23 cellular contexts compared by ENCODE assay signal in the genomic region with DNA sequence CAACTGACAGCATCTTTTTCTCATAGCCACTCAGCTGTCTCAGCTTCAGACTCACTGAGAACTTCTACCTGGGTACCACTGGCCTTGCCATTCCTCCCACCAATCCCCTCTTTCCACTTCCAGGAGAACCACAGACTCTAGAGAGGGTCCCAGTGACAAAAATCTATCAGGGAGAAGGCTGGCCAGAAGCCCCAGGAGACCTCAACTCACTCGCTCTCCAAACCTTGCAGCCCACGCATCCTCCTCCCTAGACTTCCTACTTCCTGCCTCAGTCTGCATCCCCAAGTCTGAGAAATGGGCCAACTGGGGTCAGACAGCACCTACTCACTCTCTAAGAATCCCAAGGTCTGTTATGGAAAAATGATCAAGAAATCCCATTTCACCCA. TPM values are rescaled to one million over a fixed set of nuclear protein-coding genes. Genes with fewer than 3 reads are reported as not detected.
A peak's percentile ranks its signal among the peaks of the same experiment; 100 is the strongest.
DNase-seq lines count a peak whose midpoint lies in the region; ATAC-seq, FAIRE-seq and TF ChIP-seq lines count a peak whose summit lies in the region.
"Had no signal": no experiment of that assay in that cellular context is flagged by ENCODE, and none has a peak within 500 bp of the region (broad histone marks: within the 10 kb centered on the region; RNA-seq: fewer than 3 reads in every experiment).

No MANE protein-coding gene starts in this region.

- no peaks in the 10 kb centered on the region for H3K36me3 Mint-ChIP-seq in mesothelial cell of epicardium
- H3K36me3 Mint-ChIP-seq in activated T-cell treated with anti-CD3 and anti-CD28 coated beads, Interleukin-2, amount 50 U/mL, for 4 hours (ENCODE audit: insufficient read depth) = no peaks in the 10 kb centered on the region
- H3K36me3 Mint-ChIP-seq: CD4-positive, CD25-positive, alpha-beta regulatory T cell; IgD-negative memory B cell had no signal

- BruUV-seq in HepG2 (replicated peaks; lab: Mats Ljungman, UMichigan) = no TSS peak

- no peak for TF ChIP-seq RAD21 in HepG2 (CRISPR knock-in tag; IDR thresholded peaks at IDR 0.05)

- in situ Hi-C loops in HepG2 (cut with HindIII; ENCODE audit: extremely low pct_ligation_motif_present, low pct_unique_long_range_greater_than_20kb) = no loop called here

- peaks cover 46% of the 10 kb centered on the region for H3K4me1 Mint-ChIP-seq in mesothelial cell of epicardium
- H3K4me1 Mint-ChIP-seq in activated T-cell treated with anti-CD3 and anti-CD28 coated beads, Interleukin-2, amount 50 U/mL, for 4 hours (ENCODE audit: low read depth) = peaks cover 13% of the 10 kb centered on the region

- H3K27me3 Mint-ChIP-seq in mesothelial cell of epicardium (ENCODE audit: low read depth) = peaks cover 3% of the 10 kb centered on the region
- peaks cover 34% of the 10 kb centered on the region for H3K27me3 Mint-ChIP-seq in activated T-cell treated with anti-CD3 and anti-CD28 coated beads, Interleukin-2, amount 50 U/mL, for 4 hours (ENCODE audit: low read depth)

- peak overlapping the region; percentile 30 for H3K27ac Mint-ChIP-seq in mesothelial cell of epicardium
- H3K27ac Mint-ChIP-seq: CD4-positive, CD25-positive, alpha-beta regulatory T cell; HFFc6; IgD-negative memory B cell had no signal

- TF ChIP-seq CTCF in HepG2 (CRISPR knock-in tag; IDR thresholded peaks at IDR 0.05) = no peak
- no peak for TF ChIP-seq CTCF in right lobe of liver (IDR thresholded peaks at IDR 0.05)
- no peak for TF ChIP-seq CTCF in mesothelial cell of epicardium (IDR thresholded peaks at IDR 0.05; ENCODE audit: unreplicated experiment)

- peaks cover 7% of the 10 kb centered on the region for H3K9me3 Mint-ChIP-seq in mesothelial cell of epicardium
- peaks cover 6% of the 10 kb centered on the region for H3K9me3 Mint-ChIP-seq in activated T-cell treated with anti-CD3 and anti-CD28 coated beads, Interleukin-2, amount 50 U/mL, for 4 hours

- no peak overlapping the region for H3K27ac ChIP-seq in HepG2 (ENCODE audit: extremely low read length, insufficient read depth, low read length)
- no peak overlapping the region for H3K27ac ChIP-seq in right lobe of liver

- DNase-seq in HepG2 (ENCODE audit: low spot score) (no peak), right lobe of liver (no peak), adipocyte (ENCODE audit: low read depth) (no peak), mesothelial cell of epicardium (ENCODE audit: low spot score in 2 of 2, unreplicated experiment in 2 of 2) (no peak)
- DNase-seq in activated T-cell treated with anti-CD3 and anti-CD28 coated beads, Interleukin-2, amount 50 U/mL, for 4 hours = no peak
- DNase-seq: CD4-positive, CD25-positive, alpha-beta regulatory T cell; EL; GF-D8; HFFc6; MV-4-11; NCI-H1105 treated with DMSO at 0.1 percent for 48 hours; NCI-H2029 treated with DMSO at 0.1 percent for 48 hours; NCI-H345; NCI-H524; NCI-H774; SIG-M5 had no signal

- peaks cover 13% of the 10 kb centered on the region; the same call in 1 of the 2 replicates for H3K4me1 ChIP-seq in HepG2 (ENCODE audit: insufficient read depth, low read length)
- no peaks in the 10 kb centered on the region for H3K4me1 ChIP-seq in right lobe of liver
- peaks cover 73% of the 10 kb centered on the region for H3K4me1 ChIP-seq in adipocyte (ENCODE audit: control insufficient read depth, insufficient read depth, low read length)

- H3K27me3 ChIP-seq in HepG2 (ENCODE audit: control insufficient read depth in 1 of 2, insufficient read depth in 2 of 2, low read length in 2 of 2) (peaks cover 7 to 81% of the 10 kb centered on the region in 2 experiments), right lobe of liver (peaks cover 0 to 18% of the 10 kb centered on the region in 2 donors), adipocyte (replicated peaks; ENCODE audit: control insufficient read depth, insufficient read depth, low read length) (no peaks in the 10 kb centered on the region)

- no peak overlapping the region for H3K4me3 Mint-ChIP-seq in mesothelial cell of epicardium
- H3K4me3 Mint-ChIP-seq in activated T-cell treated with anti-CD3 and anti-CD28 coated beads, Interleukin-2, amount 50 U/mL, for 4 hours = no peak overlapping the region
- H3K4me3 Mint-ChIP-seq: CD4-positive, CD25-positive, alpha-beta regulatory T cell; HFFc6; IgD-negative memory B cell had no signal

- H4K20me1 ChIP-seq in HepG2 (ENCODE audit: insufficient read depth, low read length) = no peaks in the 10 kb centered on the region

- TF ChIP-seq POLR2A in HepG2 (IDR thresholded peaks at IDR 0.05; ENCODE audit: insufficient read depth in 1 of 2, low read depth in 2 of 2, low read length in 2 of 2) (no peak), right lobe of liver (IDR thresholded peaks at IDR 0.05) (no peak)

- H3K4me2 ChIP-seq in HepG2 (ENCODE audit: low read depth, low read length) = no peak overlapping the region

- intact Hi-C loops in HepG2 (cut with micrococcal nuclease; ENCODE audit: unreplicated experiment) = no loop called here
- intact Hi-C loops in right lobe of liver (cut with DNase I) = no loop called here

- CTCF ChIA-PET in HepG2 (lab: Yijun Ruan, JAX; ENCODE audit: low intra/inter-chr PET ratio, low total read pairs) = interaction anchor here (1.7 kb wide), 1 partner anchor 35 kb away, joined by 11 read pairs; no protein-coding TSS in a partner anchor

- no peaks in the 10 kb centered on the region for H3K79me2 ChIP-seq in HepG2 (ENCODE audit: insufficient read depth, low read length)

- H3K4me3 ChIP-seq in HepG2 (replicated peaks in 1 of 3; ENCODE audit: insufficient read depth in 1 of 3, low read depth in 2 of 3, low read length in 3 of 3) (no peak overlapping the region), right lobe of liver (no peak overlapping the region), adipocyte (ENCODE audit: low read length) (peak overlapping the region; percentile 8)

- no peak for TF ChIP-seq EP300 in HepG2 (IDR thresholded peaks at IDR 0.05; ENCODE audit: low read depth in 2 of 2, low read length in 2 of 2)
- TF ChIP-seq EP300 in HepG2 (CRISPR knock-in tag; IDR thresholded peaks at IDR 0.05; ENCODE audit: borderline replicate concordance) = no peak

- 62% methylated on average over 2 of the region's 2 CpGs for WGBS in HepG2 (ENCODE audit: low lambda C conversion rate)
- no CpG with 5 or more reads among the region's 2 CpGs for WGBS in right lobe of liver (ENCODE audit: insufficient coverage, low coverage, low lambda C conversion rate, missing lambda C conversion rate)

- no peaks in the 10 kb centered on the region for H3K36me3 ChIP-seq in HepG2 (replicated peaks in 1 of 2; ENCODE audit: control insufficient read depth in 1 of 2, insufficient read depth in 2 of 2, low read length in 2 of 2)
- no peaks in the 10 kb centered on the region for H3K36me3 ChIP-seq in right lobe of liver
- H3K36me3 ChIP-seq in adipocyte (ENCODE audit: control insufficient read depth, insufficient read depth, low read length, severe bottlenecking) = no peaks in the 10 kb centered on the region

- H3K9me3 ChIP-seq in HepG2 (ENCODE audit: low read length) (0 out of 2 replicates have a peak, but pooled peaks cover under 1% of the 10 kb centered on the region), right lobe of liver (no peaks in the 10 kb centered on the region), adipocyte (ENCODE audit: control insufficient read depth, low read length) (peaks cover 3% of the 10 kb centered on the region)

- ATAC-seq in HepG2 (no peak), right lobe of liver (no peak), HG02970 (IDR thresholded peaks at IDR 0.05; ENCODE audit: low FRiP score, unreplicated experiment) (no peak), HG02623 (IDR thresholded peaks at IDR 0.05; ENCODE audit: unreplicated experiment) (no peak)
- ATAC-seq in activated T-cell treated with anti-CD3 and anti-CD28 coated beads, Interleukin-2, amount 50 U/mL, for 4 hours = no peak

- no peak for FAIRE-seq in HepG2 (lab: Jason Lieb, UNC)
- FAIRE-seq: H54, HTR-8/SVneo had no signal

- no peak overlapping the region for H2AFZ ChIP-seq in HepG2 (ENCODE audit: low read length)

- H3K9ac ChIP-seq in HepG2 (ENCODE audit: insufficient read depth, low read depth, low read length) (no peak overlapping the region), adipocyte (ENCODE audit: low read length) (no peak overlapping the region)

- POLR2A ChIA-PET in HepG2 (lab: Yijun Ruan, JAX) = no interaction called here

RNA-seq across cellular contexts. Expression of gene TMEM239, which starts 1.2 kb away (rescaled TPM):
- total RNA-seq in HepG2 (2016; rRNA removed; fragmentation: Illumina TruSeq; extraction: Trizol) (not detected in 2 replicates), right lobe of liver (not detected), mesothelial cell of epicardium (not detected in 3 replicates)
- total RNA-seq in HepG2 (2016; cell fraction: cytosol; rRNA removed; fragmentation: Illumina TruSeq; extraction: Trizol; ENCODE audit: low read depth) = not detected in 2 replicates
- not detected in 2 replicates for total RNA-seq in HepG2 (2016; cell fraction: insoluble cytoplasmic fraction; rRNA removed; fragmentation: Illumina TruSeq; extraction: Trizol)
- total RNA-seq in HepG2 (2016; cell fraction: membrane; rRNA removed; fragmentation: Illumina TruSeq; extraction: Trizol) = not detected in 2 replicates
- total RNA-seq in HepG2 (2016; cell fraction: nucleus; rRNA removed; fragmentation: Illumina TruSeq; extraction: Trizol) = not detected in 2 replicates
- not detected in 2 replicates for polyA plus RNA-seq in HepG2 (2011; rRNA removed)
- polyA plus RNA-seq in HepG2 (2011; cell fraction: cytosol; rRNA removed) = not detected in 2 replicates
- not detected in 2 replicates for polyA plus RNA-seq in HepG2 (2011; cell fraction: nucleus; rRNA removed)
- not detected in 2 replicates for polyA plus RNA-seq in HepG2 (2012)
- not detected in 2 replicates for polyA plus RNA-seq in HepG2 (2016; cell fraction: cytosol; fragmentation: Illumina TruSeq; extraction: Trizol; ENCODE audit: low read depth)
- polyA plus RNA-seq in HepG2 (2016; cell fraction: insoluble cytoplasmic fraction; fragmentation: Illumina TruSeq; extraction: Trizol; ENCODE audit: low read depth) = not detected in 2 replicates
- polyA plus RNA-seq in HepG2 (2016; cell fraction: membrane; fragmentation: Illumina TruSeq; extraction: Trizol; ENCODE audit: low read depth) = not detected in 2 replicates
- polyA plus RNA-seq in HepG2 (2016; cell fraction: nucleus; fragmentation: Illumina TruSeq; extraction: Trizol; ENCODE audit: insufficient read depth, low read depth) = not detected in 2 replicates
- not detected in 2 replicates for polyA minus RNA-seq in HepG2 (2011; rRNA and poly(A)+ RNA removed; ENCODE audit: low replicate concordance)
- not detected in 2 replicates for polyA minus RNA-seq in HepG2 (2011; cell fraction: cytosol; rRNA and poly(A)+ RNA removed)
- not detected in 2 replicates for polyA minus RNA-seq in HepG2 (2011; cell fraction: nucleus; rRNA and poly(A)+ RNA removed)
- not detected for total RNA-seq in activated T-cell treated with anti-CD3 and anti-CD28 coated beads, Interleukin-2, amount 50 U/mL, for 4 hours
- total RNA-seq: A673; CD4-positive, CD25-positive, alpha-beta regulatory T cell; HFFc6 had no signal
- polyA plus RNA-seq: BJ; CD4-positive, CD25-positive, alpha-beta regulatory T cell; IgD-negative memory B cell had no signal

RNA-seq across cellular contexts. Expression of gene C20orf141, which starts 2.5 kb away (rescaled TPM):
- total RNA-seq in HepG2 (2016; rRNA removed; fragmentation: Illumina TruSeq; extraction: Trizol) (not detected in 2 replicates), right lobe of liver (not detected), mesothelial cell of epicardium (not detected in 3 replicates)
- not detected in 2 replicates for total RNA-seq in HepG2 (2016; cell fraction: cytosol; rRNA removed; fragmentation: Illumina TruSeq; extraction: Trizol; ENCODE audit: low read depth)
- not detected in 2 replicates for total RNA-seq in HepG2 (2016; cell fraction: insoluble cytoplasmic fraction; rRNA removed; fragmentation: Illumina TruSeq; extraction: Trizol)
- total RNA-seq in HepG2 (2016; cell fraction: membrane; rRNA removed; fragmentation: Illumina TruSeq; extraction: Trizol) = not detected in 2 replicates
- not detected in 2 replicates for total RNA-seq in HepG2 (2016; cell fraction: nucleus; rRNA removed; fragmentation: Illumina TruSeq; extraction: Trizol)
- polyA plus RNA-seq in HepG2 (2011; rRNA removed) = not detected in 2 replicates
- not detected in 2 replicates for polyA plus RNA-seq in HepG2 (2011; cell fraction: cytosol; rRNA removed)
- polyA plus RNA-seq in HepG2 (2011; cell fraction: nucleus; rRNA removed) = not detected in 2 replicates
- not detected in 2 replicates for polyA plus RNA-seq in HepG2 (2012)
- polyA plus RNA-seq in HepG2 (2016; cell fraction: cytosol; fragmentation: Illumina TruSeq; extraction: Trizol; ENCODE audit: low read depth) = not detected in 2 replicates
- polyA plus RNA-seq in HepG2 (2016; cell fraction: insoluble cytoplasmic fraction; fragmentation: Illumina TruSeq; extraction: Trizol; ENCODE audit: low read depth) = not detected in 2 replicates
- polyA plus RNA-seq in HepG2 (2016; cell fraction: membrane; fragmentation: Illumina TruSeq; extraction: Trizol; ENCODE audit: low read depth) = not detected in 2 replicates
- not detected in 2 replicates for polyA plus RNA-seq in HepG2 (2016; cell fraction: nucleus; fragmentation: Illumina TruSeq; extraction: Trizol; ENCODE audit: insufficient read depth, low read depth)
- not detected in 2 replicates for polyA minus RNA-seq in HepG2 (2011; rRNA and poly(A)+ RNA removed; ENCODE audit: low replicate concordance)
- not detected in 2 replicates for polyA minus RNA-seq in HepG2 (2011; cell fraction: cytosol; rRNA and poly(A)+ RNA removed)
- not detected in 2 replicates for polyA minus RNA-seq in HepG2 (2011; cell fraction: nucleus; rRNA and poly(A)+ RNA removed)
- not detected for total RNA-seq in activated T-cell treated with anti-CD3 and anti-CD28 coated beads, Interleukin-2, amount 50 U/mL, for 4 hours
- total RNA-seq: A673; CD4-positive, CD25-positive, alpha-beta regulatory T cell; HFFc6 had no signal
- polyA plus RNA-seq: CD4-positive, CD25-positive, alpha-beta regulatory T cell; IgD-negative memory B cell had no signal

RNA-seq across cellular contexts. Expression of gene CPXM1, which starts 16.9 kb away (rescaled TPM):
- not detected in 2 replicates for total RNA-seq in HepG2 (2016; rRNA removed; fragmentation: Illumina TruSeq; extraction: Trizol)
- not detected in 2 replicates for total RNA-seq in HepG2 (2016; cell fraction: cytosol; rRNA removed; fragmentation: Illumina TruSeq; extraction: Trizol; ENCODE audit: low read depth)
- not detected in 2 replicates for total RNA-seq in HepG2 (2016; cell fraction: insoluble cytoplasmic fraction; rRNA removed; fragmentation: Illumina TruSeq; extraction: Trizol)
- total RNA-seq in HepG2 (2016; cell fraction: membrane; rRNA removed; fragmentation: Illumina TruSeq; extraction: Trizol) = not detected in 2 replicates
- total RNA-seq in HepG2 (2016; cell fraction: nucleus; rRNA removed; fragmentation: Illumina TruSeq; extraction: Trizol) = not detected in 2 replicates
- polyA plus RNA-seq in HepG2 (2011; rRNA removed) = 0.07 TPM in 1 of 2 replicates, not detected in the other
- polyA plus RNA-seq in HepG2 (2011; cell fraction: cytosol; rRNA removed) = 0.04 TPM in 1 of 2 replicates, not detected in the other
- polyA plus RNA-seq in HepG2 (2011; cell fraction: nucleus; rRNA removed) = 0.14 and 0.34 TPM in 2 replicates
- polyA plus RNA-seq in HepG2 (2012) = not detected in 2 replicates
- polyA plus RNA-seq in HepG2 (2016; cell fraction: cytosol; fragmentation: Illumina TruSeq; extraction: Trizol; ENCODE audit: low read depth) = not detected in 2 replicates
- not detected in 2 replicates for polyA plus RNA-seq in HepG2 (2016; cell fraction: insoluble cytoplasmic fraction; fragmentation: Illumina TruSeq; extraction: Trizol; ENCODE audit: low read depth)
- not detected in 2 replicates for polyA plus RNA-seq in HepG2 (2016; cell fraction: membrane; fragmentation: Illumina TruSeq; extraction: Trizol; ENCODE audit: low read depth)
- polyA plus RNA-seq in HepG2 (2016; cell fraction: nucleus; fragmentation: Illumina TruSeq; extraction: Trizol; ENCODE audit: insufficient read depth, low read depth) = not detected in 2 replicates
- polyA minus RNA-seq in HepG2 (2011; rRNA and poly(A)+ RNA removed; ENCODE audit: low replicate concordance) = not detected in 2 replicates
- not detected in 2 replicates for polyA minus RNA-seq in HepG2 (2011; cell fraction: cytosol; rRNA and poly(A)+ RNA removed)
- not detected in 2 replicates for polyA minus RNA-seq in HepG2 (2011; cell fraction: nucleus; rRNA and poly(A)+ RNA removed)
- under 1 TPM in 3 of 6 experiments, not detected in 3; 0.07 to 0.16 (median 0.12) TPM for total RNA-seq in right lobe of liver
- total RNA-seq in mesothelial cell of epicardium = 152 to 160 TPM (median 155 TPM) in 3 replicates
- total RNA-seq in activated T-cell treated with anti-CD3 and anti-CD28 coated beads, Interleukin-2, amount 50 U/mL, for 4 hours = 1 to 10 TPM in 1 of 3 donors, under 1 TPM in 2; 0.95 to 3.8 (median 0.98) TPM

RNA-seq across cellular contexts. Expression of gene PCED1A, which starts 23.1 kb away (rescaled TPM):
- total RNA-seq in HepG2 (2016; rRNA removed; fragmentation: Illumina TruSeq; extraction: Trizol) (12.6 and 40.1 TPM in 2 replicates), right lobe of liver (10 to 100 TPM in 5 of 6 experiments, 1 to 10 TPM in 1; 9.6 to 22.2 (median 18.6) TPM), mesothelial cell of epicardium (108 to 113 TPM (median 108 TPM) in 3 replicates)
- total RNA-seq in HepG2 (2016; cell fraction: cytosol; rRNA removed; fragmentation: Illumina TruSeq; extraction: Trizol; ENCODE audit: low read depth) = 15.8 and 19.1 TPM in 2 replicates
- total RNA-seq in HepG2 (2016; cell fraction: insoluble cytoplasmic fraction; rRNA removed; fragmentation: Illumina TruSeq; extraction: Trizol) = 12.7 and 43.6 TPM in 2 replicates
- total RNA-seq in HepG2 (2016; cell fraction: membrane; rRNA removed; fragmentation: Illumina TruSeq; extraction: Trizol) = 25.5 and 30.3 TPM in 2 replicates
- total RNA-seq in HepG2 (2016; cell fraction: nucleus; rRNA removed; fragmentation: Illumina TruSeq; extraction: Trizol) = 50.5 and 56.6 TPM in 2 replicates
- 84.2 and 92.3 TPM in 2 replicates for polyA plus RNA-seq in HepG2 (2011; rRNA removed)
- polyA plus RNA-seq in HepG2 (2011; cell fraction: cytosol; rRNA removed) = 34.6 and 52.7 TPM in 2 replicates
- 548 and 651 TPM in 2 replicates for polyA plus RNA-seq in HepG2 (2011; cell fraction: nucleus; rRNA removed)
- 37.5 and 47.0 TPM in 2 replicates for polyA plus RNA-seq in HepG2 (2012)
- polyA plus RNA-seq in HepG2 (2016; cell fraction: cytosol; fragmentation: Illumina TruSeq; extraction: Trizol; ENCODE audit: low read depth) = 15.4 and 16.6 TPM in 2 replicates
- 13.1 and 14.6 TPM in 2 replicates for polyA plus RNA-seq in HepG2 (2016; cell fraction: insoluble cytoplasmic fraction; fragmentation: Illumina TruSeq; extraction: Trizol; ENCODE audit: low read depth)
- polyA plus RNA-seq in HepG2 (2016; cell fraction: membrane; fragmentation: Illumina TruSeq; extraction: Trizol; ENCODE audit: low read depth) = 23.9 and 27.4 TPM in 2 replicates
- polyA plus RNA-seq in HepG2 (2016; cell fraction: nucleus; fragmentation: Illumina TruSeq; extraction: Trizol; ENCODE audit: insufficient read depth, low read depth) = 129 TPM in 2 replicates
- 12.5 and 33.7 TPM in 2 replicates for polyA minus RNA-seq in HepG2 (2011; rRNA and poly(A)+ RNA removed; ENCODE audit: low replicate concordance)
- polyA minus RNA-seq in HepG2 (2011; cell fraction: cytosol; rRNA and poly(A)+ RNA removed) = 9.0 and 9.2 TPM in 2 replicates
- polyA minus RNA-seq in HepG2 (2011; cell fraction: nucleus; rRNA and poly(A)+ RNA removed) = 45.2 and 51.7 TPM in 2 replicates
- total RNA-seq in activated T-cell treated with anti-CD3 and anti-CD28 coated beads, Interleukin-2, amount 50 U/mL, for 4 hours = 10 to 100 TPM; 12.1 to 16.8 (median 12.9) TPM

RNA-seq across cellular contexts. Expression of gene VPS16, which starts 23.2 kb away (rescaled TPM):
- total RNA-seq in HepG2 (2016; rRNA removed; fragmentation: Illumina TruSeq; extraction: Trizol) (27.6 and 35.4 TPM in 2 replicates), right lobe of liver (10 to 100 TPM; 17.2 to 22.2 (median 19.1) TPM), mesothelial cell of epicardium (46.0 to 51.6 TPM (median 47.7 TPM) in 3 replicates)
- 5.8 and 7.1 TPM in 2 replicates for total RNA-seq in HepG2 (2016; cell fraction: cytosol; rRNA removed; fragmentation: Illumina TruSeq; extraction: Trizol; ENCODE audit: low read depth)
- total RNA-seq in HepG2 (2016; cell fraction: insoluble cytoplasmic fraction; rRNA removed; fragmentation: Illumina TruSeq; extraction: Trizol) = 28.5 and 36.0 TPM in 2 replicates
- total RNA-seq in HepG2 (2016; cell fraction: membrane; rRNA removed; fragmentation: Illumina TruSeq; extraction: Trizol) = 7.1 and 7.2 TPM in 2 replicates
- total RNA-seq in HepG2 (2016; cell fraction: nucleus; rRNA removed; fragmentation: Illumina TruSeq; extraction: Trizol) = 36.6 and 39.6 TPM in 2 replicates
- 34.2 and 44.0 TPM in 2 replicates for polyA plus RNA-seq in HepG2 (2011; rRNA removed)
- 21.5 and 23.3 TPM in 2 replicates for polyA plus RNA-seq in HepG2 (2011; cell fraction: cytosol; rRNA removed)
- polyA plus RNA-seq in HepG2 (2011; cell fraction: nucleus; rRNA removed) = 216 and 253 TPM in 2 replicates
- 26.0 and 31.8 TPM in 2 replicates for polyA plus RNA-seq in HepG2 (2012)
- 3.7 and 4.5 TPM in 2 replicates for polyA plus RNA-seq in HepG2 (2016; cell fraction: cytosol; fragmentation: Illumina TruSeq; extraction: Trizol; ENCODE audit: low read depth)
- polyA plus RNA-seq in HepG2 (2016; cell fraction: insoluble cytoplasmic fraction; fragmentation: Illumina TruSeq; extraction: Trizol; ENCODE audit: low read depth) = 22.7 and 23.3 TPM in 2 replicates
- polyA plus RNA-seq in HepG2 (2016; cell fraction: membrane; fragmentation: Illumina TruSeq; extraction: Trizol; ENCODE audit: low read depth) = 4.4 and 5.8 TPM in 2 replicates
- polyA plus RNA-seq in HepG2 (2016; cell fraction: nucleus; fragmentation: Illumina TruSeq; extraction: Trizol; ENCODE audit: insufficient read depth, low read depth) = 85.0 and 94.6 TPM in 2 replicates
- 26.6 and 68.4 TPM in 2 replicates for polyA minus RNA-seq in HepG2 (2011; rRNA and poly(A)+ RNA removed; ENCODE audit: low replicate concordance)
- 14.9 and 18.9 TPM in 2 replicates for polyA minus RNA-seq in HepG2 (2011; cell fraction: cytosol; rRNA and poly(A)+ RNA removed)
- polyA minus RNA-seq in HepG2 (2011; cell fraction: nucleus; rRNA and poly(A)+ RNA removed) = 34.0 and 43.6 TPM in 2 replicates
- total RNA-seq in activated T-cell treated with anti-CD3 and anti-CD28 coated beads, Interleukin-2, amount 50 U/mL, for 4 hours = 10 to 100 TPM; 39.9 to 42.4 (median 41.6) TPM

Comparison
In these comparisons a context has a peak if more than half of its experiments do, and no peak if none do; other contexts are left out.
1. RNA of gene CPXM1, which starts 16.9 kb away (total RNA-seq): 152 to 160 TPM in mesothelial cell of epicardium; 0.95 to 3.8 TPM in activated T-cell treated with anti-CD3 and anti-CD28 coated beads, Interleukin-2, amount 50 U/mL, for 4 hours, 0.07 to 0.16 TPM in right lobe of liver and not detected in HepG2; every median in the first group is over 10 times any median in the second.